In the genomic region with DNA sequence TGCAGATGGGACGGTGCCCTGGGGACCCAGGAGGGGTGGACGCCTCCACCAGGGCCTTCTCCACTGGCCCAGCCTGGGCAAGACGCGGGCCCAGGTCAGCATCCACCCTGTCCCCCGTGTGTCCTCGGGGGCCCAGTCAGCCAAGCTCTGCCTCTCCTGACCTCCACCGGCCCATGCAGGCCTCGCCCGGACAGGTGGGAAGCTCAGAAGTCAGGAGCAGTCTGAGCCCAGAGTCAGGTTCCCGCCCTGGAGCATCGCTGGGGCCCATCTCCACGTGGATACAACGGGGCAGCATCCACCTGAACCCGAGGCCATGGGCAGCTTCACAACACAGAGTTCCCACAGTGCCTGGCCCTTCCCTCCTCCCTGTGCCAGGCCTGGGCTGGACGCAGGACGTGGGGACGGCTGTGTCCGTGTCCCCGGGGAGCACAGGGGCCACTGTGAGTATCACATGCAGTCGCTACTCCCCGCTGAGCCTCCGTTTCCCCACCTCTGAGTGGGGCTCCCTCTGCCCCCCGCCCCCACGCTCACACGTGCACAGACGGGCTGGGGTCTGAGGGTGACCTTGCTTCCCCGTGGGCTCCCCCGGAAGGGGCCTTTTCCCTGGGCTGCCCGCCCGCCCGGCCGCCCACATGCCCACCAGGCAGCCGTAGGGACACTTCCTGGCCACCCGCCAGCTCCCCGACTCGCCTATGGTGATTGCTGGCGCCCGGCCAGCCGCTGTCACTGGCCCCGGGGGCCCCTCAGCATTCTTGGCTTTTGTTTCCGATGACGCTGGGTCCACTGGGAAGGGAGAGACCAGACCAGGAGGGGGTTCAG, we compare ENCODE assay signal across 1 cellular context.
TF ChIP-seq lines count a peak whose summit lies in the region.

No MANE protein-coding gene starts in this region.

TF ChIP-seq in HepG2, 621 proteins besides CTCF, POLR2A, EP300 and RAD21 (continued from another document and continues in another):
- TF ChIP-seq, protein P1, sequence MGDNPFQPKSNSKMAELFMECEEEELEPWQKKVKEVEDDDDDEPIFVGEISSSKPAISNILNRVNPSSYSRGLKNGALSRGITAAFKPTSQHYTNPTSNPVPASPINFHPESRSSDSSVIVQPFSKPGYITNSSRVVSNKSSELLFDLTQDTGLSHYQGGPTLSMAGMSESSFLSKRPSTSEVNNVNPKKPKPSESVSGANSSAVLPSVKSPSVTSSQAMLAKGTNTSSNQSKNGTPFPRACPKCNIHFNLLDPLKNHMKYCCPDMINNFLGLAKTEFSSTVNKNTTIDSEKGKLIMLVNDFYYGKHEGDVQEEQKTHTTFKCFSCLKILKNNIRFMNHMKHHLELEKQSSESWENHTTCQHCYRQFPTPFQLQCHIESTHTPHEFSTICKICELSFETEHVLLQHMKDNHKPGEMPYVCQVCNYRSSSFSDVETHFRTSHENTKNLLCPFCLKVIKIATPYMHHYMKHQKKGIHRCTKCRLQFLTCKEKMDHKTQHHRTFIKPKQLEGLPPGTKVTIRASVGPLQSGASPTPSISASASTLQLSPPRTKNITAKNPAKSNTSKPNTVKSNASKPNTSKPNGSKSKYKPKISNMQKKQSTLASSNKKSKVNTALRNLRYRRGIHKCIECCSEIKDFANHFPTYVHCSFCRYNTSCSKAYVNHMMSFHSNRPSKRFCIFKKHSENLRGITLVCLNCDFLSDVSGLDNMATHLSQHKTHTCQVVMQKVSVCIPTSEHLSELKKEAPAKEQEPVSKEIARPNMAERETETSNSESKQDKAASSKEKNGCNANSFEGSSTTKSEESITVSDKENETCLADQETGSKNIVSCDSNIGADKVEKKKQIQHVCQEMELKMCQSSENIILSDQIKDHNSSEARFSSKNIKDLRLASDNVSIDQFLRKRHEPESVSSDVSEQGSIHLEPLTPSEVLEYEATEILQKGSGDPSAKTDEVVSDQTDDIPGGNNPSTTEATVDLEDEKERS (CRISPR knock-in tag; IDR thresholded peaks at IDR 0.05), result 0 out of 2 replicates have a peak, but pooled peaks have one; percentile 63
- TF ChIP-seq RXRA (CRISPR knock-in tag; IDR thresholded peaks at IDR 0.05), result peak; percentile 52; the same call in 1 of the 2 replicates
- no peak for TF ChIP-seq ZMYM2 (CRISPR knock-in tag; IDR thresholded peaks at IDR 0.05)
- TF ChIP-seq RCOR2 (CRISPR knock-in tag; IDR thresholded peaks at IDR 0.05), result no peak
- TF ChIP-seq, protein P2, sequence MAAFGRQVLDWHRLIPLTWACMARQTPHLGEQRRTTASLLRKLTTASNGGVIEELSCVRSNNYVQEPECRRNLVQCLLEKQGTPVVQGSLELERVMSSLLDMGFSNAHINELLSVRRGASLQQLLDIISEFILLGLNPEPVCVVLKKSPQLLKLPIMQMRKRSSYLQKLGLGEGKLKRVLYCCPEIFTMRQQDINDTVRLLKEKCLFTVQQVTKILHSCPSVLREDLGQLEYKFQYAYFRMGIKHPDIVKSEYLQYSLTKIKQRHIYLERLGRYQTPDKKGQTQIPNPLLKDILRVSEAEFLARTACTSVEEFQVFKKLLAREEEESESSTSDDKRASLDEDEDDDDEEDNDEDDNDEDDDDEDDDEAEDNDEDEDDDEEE (CRISPR knock-in tag; IDR thresholded peaks at IDR 0.05), result no peak
- no peak for TF ChIP-seq MTF1 (CRISPR knock-in tag; IDR thresholded peaks at IDR 0.05)
- no peak for TF ChIP-seq PAF1 (CRISPR knock-in tag; IDR thresholded peaks at IDR 0.05)
- no peak for TF ChIP-seq ZNF160 (CRISPR knock-in tag; IDR thresholded peaks at IDR 0.05)
- TF ChIP-seq, protein P3, sequence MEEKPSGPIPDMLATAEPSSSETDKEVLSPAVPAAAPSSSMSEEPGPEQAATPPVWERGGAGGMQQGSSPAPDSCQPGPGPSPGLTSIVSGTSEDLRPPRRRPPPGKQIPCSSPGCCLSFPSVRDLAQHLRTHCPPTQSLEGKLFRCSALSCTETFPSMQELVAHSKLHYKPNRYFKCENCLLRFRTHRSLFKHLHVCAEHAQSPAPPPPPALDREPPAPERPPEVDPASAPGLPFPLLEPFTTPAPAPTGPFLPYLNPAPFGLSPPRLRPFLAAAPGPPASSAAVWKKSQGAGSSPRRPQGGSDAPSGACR (CRISPR knock-in tag; IDR thresholded peaks at IDR 0.05), result 0 out of 2 replicates have a peak, but pooled peaks have one; percentile 64
- no peak for TF ChIP-seq EHMT2 (IDR thresholded peaks at IDR 0.05; ENCODE audit: borderline replicate concordance, low read depth, low read length)
- TF ChIP-seq, protein P4, sequence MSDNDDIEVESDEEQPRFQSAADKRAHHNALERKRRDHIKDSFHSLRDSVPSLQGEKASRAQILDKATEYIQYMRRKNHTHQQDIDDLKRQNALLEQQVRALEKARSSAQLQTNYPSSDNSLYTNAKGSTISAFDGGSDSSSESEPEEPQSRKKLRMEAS (IDR thresholded peaks at IDR 0.05), result peak; percentile 89
- no peak for TF ChIP-seq ZNF17 (CRISPR knock-in tag; IDR thresholded peaks at IDR 0.05)
- no peak for TF ChIP-seq ZNF766 (CRISPR knock-in tag; IDR thresholded peaks at IDR 0.05; ENCODE audit: borderline replicate concordance)
- no peak for TF ChIP-seq CHD4 (IDR thresholded peaks at IDR 0.05; ENCODE audit: borderline replicate concordance, low read length)
- TF ChIP-seq ZKSCAN5 (CRISPR knock-in tag; IDR thresholded peaks at IDR 0.05), result no peak
- TF ChIP-seq, protein P5, sequence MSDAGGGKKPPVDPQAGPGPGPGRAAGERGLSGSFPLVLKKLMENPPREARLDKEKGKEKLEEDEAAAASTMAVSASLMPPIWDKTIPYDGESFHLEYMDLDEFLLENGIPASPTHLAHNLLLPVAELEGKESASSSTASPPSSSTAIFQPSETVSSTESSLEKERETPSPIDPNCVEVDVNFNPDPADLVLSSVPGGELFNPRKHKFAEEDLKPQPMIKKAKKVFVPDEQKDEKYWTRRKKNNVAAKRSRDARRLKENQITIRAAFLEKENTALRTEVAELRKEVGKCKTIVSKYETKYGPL (CRISPR knock-in tag; IDR thresholded peaks at IDR 0.05), result no peak
- TF ChIP-seq NFE2 (CRISPR knock-in tag; IDR thresholded peaks at IDR 0.05), result no peak
- TF ChIP-seq KAT7 (CRISPR knock-in tag; IDR thresholded peaks at IDR 0.05; ENCODE audit: borderline replicate concordance), result no peak
- TF ChIP-seq, protein P6, sequence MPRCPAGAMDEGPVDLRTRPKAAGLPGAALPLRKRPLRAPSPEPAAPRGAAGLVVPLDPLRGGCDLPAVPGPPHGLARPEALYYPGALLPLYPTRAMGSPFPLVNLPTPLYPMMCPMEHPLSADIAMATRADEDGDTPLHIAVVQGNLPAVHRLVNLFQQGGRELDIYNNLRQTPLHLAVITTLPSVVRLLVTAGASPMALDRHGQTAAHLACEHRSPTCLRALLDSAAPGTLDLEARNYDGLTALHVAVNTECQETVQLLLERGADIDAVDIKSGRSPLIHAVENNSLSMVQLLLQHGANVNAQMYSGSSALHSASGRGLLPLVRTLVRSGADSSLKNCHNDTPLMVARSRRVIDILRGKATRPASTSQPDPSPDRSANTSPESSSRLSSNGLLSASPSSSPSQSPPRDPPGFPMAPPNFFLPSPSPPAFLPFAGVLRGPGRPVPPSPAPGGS (CRISPR knock-in tag; IDR thresholded peaks at IDR 0.05), result peak; percentile 50; the same call in 1 of the 2 replicates
- 0 out of 2 replicates have a peak, but pooled peaks have one; percentile 20 for TF ChIP-seq ZBTB38 (CRISPR knock-in tag; IDR thresholded peaks at IDR 0.05)
- TF ChIP-seq PHF21A (CRISPR knock-in tag; IDR thresholded peaks at IDR 0.05), result 0 out of 2 replicates have a peak, but pooled peaks have one; percentile 25
- TF ChIP-seq, protein P7, sequence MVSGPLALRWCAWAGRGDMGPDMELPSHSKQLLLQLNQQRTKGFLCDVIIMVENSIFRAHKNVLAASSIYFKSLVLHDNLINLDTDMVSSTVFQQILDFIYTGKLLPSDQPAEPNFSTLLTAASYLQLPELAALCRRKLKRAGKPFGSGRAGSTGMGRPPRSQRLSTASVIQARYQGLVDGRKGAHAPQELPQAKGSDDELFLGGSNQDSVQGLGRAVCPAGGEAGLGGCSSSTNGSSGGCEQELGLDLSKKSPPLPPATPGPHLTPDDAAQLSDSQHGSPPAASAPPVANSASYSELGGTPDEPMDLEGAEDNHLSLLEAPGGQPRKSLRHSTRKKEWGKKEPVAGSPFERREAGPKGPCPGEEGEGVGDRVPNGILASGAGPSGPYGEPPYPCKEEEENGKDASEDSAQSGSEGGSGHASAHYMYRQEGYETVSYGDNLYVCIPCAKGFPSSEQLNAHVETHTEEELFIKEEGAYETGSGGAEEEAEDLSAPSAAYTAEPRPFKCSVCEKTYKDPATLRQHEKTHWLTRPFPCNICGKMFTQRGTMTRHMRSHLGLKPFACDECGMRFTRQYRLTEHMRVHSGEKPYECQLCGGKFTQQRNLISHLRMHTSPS (CRISPR knock-in tag; IDR thresholded peaks at IDR 0.05; ENCODE audit: low read depth), result peak; percentile 41; the same call in 1 of the 2 replicates
- no peak for TF ChIP-seq MATR3 (CRISPR knock-in tag; IDR thresholded peaks at IDR 0.05)
- TF ChIP-seq, protein P8, sequence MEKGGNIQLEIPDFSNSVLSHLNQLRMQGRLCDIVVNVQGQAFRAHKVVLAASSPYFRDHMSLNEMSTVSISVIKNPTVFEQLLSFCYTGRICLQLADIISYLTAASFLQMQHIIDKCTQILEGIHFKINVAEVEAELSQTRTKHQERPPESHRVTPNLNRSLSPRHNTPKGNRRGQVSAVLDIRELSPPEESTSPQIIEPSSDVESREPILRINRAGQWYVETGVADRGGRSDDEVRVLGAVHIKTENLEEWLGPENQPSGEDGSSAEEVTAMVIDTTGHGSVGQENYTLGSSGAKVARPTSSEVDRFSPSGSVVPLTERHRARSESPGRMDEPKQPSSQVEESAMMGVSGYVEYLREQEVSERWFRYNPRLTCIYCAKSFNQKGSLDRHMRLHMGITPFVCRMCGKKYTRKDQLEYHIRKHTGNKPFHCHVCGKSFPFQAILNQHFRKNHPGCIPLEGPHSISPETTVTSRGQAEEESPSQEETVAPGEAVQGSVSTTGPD (CRISPR knock-in tag; IDR thresholded peaks at IDR 0.05), result peak; percentile 73; the same call in 1 of the 2 replicates
- no peak for TF ChIP-seq KMT2B (CRISPR knock-in tag; IDR thresholded peaks at IDR 0.05)
- TF ChIP-seq, protein P9, sequence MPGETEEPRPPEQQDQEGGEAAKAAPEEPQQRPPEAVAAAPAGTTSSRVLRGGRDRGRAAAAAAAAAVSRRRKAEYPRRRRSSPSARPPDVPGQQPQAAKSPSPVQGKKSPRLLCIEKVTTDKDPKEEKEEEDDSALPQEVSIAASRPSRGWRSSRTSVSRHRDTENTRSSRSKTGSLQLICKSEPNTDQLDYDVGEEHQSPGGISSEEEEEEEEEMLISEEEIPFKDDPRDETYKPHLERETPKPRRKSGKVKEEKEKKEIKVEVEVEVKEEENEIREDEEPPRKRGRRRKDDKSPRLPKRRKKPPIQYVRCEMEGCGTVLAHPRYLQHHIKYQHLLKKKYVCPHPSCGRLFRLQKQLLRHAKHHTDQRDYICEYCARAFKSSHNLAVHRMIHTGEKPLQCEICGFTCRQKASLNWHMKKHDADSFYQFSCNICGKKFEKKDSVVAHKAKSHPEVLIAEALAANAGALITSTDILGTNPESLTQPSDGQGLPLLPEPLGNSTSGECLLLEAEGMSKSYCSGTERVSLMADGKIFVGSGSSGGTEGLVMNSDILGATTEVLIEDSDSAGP (CRISPR knock-in tag; IDR thresholded peaks at IDR 0.05; ENCODE audit: borderline replicate concordance), result peak; percentile 60; the same call in 1 of the 2 replicates
- TF ChIP-seq KDM2A (CRISPR knock-in tag; IDR thresholded peaks at IDR 0.05; ENCODE audit: borderline replicate concordance, low read depth), result peak; percentile 62; the same call in 1 of the 2 replicates
- TF ChIP-seq ZNF552 (CRISPR knock-in tag; IDR thresholded peaks at IDR 0.05; ENCODE audit: borderline replicate concordance), result 0 out of 2 replicates have a peak, but pooled peaks have one; percentile 40
- no peak for TF ChIP-seq ZNF225 (CRISPR knock-in tag; IDR thresholded peaks at IDR 0.05)
- TF ChIP-seq SOX6 (IDR thresholded peaks at IDR 0.05), result no peak
- TF ChIP-seq SOX6 (CRISPR knock-in tag; IDR thresholded peaks at IDR 0.05), result peak; percentile 95
- TF ChIP-seq, protein P10, sequence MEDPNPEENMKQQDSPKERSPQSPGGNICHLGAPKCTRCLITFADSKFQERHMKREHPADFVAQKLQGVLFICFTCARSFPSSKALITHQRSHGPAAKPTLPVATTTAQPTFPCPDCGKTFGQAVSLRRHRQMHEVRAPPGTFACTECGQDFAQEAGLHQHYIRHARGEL (CRISPR knock-in tag; IDR thresholded peaks at IDR 0.05), result no peak
- no peak for TF ChIP-seq ATRX (CRISPR knock-in tag; IDR thresholded peaks at IDR 0.05; ENCODE audit: borderline replicate concordance)
- TF ChIP-seq TOE1 (CRISPR knock-in tag; IDR thresholded peaks at IDR 0.05), result no peak
- TF ChIP-seq, protein P11, sequence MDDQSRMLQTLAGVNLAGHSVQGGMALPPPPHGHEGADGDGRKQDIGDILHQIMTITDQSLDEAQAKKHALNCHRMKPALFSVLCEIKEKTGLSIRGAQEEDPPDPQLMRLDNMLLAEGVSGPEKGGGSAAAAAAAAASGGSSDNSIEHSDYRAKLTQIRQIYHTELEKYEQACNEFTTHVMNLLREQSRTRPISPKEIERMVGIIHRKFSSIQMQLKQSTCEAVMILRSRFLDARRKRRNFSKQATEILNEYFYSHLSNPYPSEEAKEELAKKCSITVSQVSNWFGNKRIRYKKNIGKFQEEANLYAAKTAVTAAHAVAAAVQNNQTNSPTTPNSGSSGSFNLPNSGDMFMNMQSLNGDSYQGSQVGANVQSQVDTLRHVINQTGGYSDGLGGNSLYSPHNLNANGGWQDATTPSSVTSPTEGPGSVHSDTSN (CRISPR knock-in tag; IDR thresholded peaks at IDR 0.05; ENCODE audit: borderline replicate concordance), result no peak
- TF ChIP-seq HIVEP1 (CRISPR knock-in tag; IDR thresholded peaks at IDR 0.05), result 0 out of 2 replicates have a peak, but pooled peaks have one; percentile 36
- 0 out of 2 replicates have a peak, but pooled peaks have one; percentile 22 for TF ChIP-seq MEF2D (CRISPR knock-in tag; IDR thresholded peaks at IDR 0.05)
- TF ChIP-seq CEBPB (IDR thresholded peaks at IDR 0.05; ENCODE audit: borderline replicate concordance, low read depth, low read length), result no peak
- peak; percentile 32; the same call in 1 of the 2 replicates for TF ChIP-seq PITX1 (CRISPR knock-in tag; IDR thresholded peaks at IDR 0.05)
- peak; percentile 80; the same call in 1 of the 2 replicates for TF ChIP-seq ZNF335 (CRISPR knock-in tag; IDR thresholded peaks at IDR 0.05)
- no peak for TF ChIP-seq ZNF441 (CRISPR knock-in tag; IDR thresholded peaks at IDR 0.05; ENCODE audit: borderline replicate concordance)
- TF ChIP-seq IKZF1 (IDR thresholded peaks at IDR 0.05), result no peak
- TF ChIP-seq ZNF703 (CRISPR knock-in tag; IDR thresholded peaks at IDR 0.05; ENCODE audit: borderline replicate concordance), result no peak
- TF ChIP-seq, protein P12, sequence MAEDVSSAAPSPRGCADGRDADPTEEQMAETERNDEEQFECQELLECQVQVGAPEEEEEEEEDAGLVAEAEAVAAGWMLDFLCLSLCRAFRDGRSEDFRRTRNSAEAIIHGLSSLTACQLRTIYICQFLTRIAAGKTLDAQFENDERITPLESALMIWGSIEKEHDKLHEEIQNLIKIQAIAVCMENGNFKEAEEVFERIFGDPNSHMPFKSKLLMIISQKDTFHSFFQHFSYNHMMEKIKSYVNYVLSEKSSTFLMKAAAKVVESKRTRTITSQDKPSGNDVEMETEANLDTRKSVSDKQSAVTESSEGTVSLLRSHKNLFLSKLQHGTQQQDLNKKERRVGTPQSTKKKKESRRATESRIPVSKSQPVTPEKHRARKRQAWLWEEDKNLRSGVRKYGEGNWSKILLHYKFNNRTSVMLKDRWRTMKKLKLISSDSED (CRISPR knock-in tag; IDR thresholded peaks at IDR 0.05), result no peak
